Comparison of ENCODE assay signal across 8 cellular contexts in the genomic region with DNA sequence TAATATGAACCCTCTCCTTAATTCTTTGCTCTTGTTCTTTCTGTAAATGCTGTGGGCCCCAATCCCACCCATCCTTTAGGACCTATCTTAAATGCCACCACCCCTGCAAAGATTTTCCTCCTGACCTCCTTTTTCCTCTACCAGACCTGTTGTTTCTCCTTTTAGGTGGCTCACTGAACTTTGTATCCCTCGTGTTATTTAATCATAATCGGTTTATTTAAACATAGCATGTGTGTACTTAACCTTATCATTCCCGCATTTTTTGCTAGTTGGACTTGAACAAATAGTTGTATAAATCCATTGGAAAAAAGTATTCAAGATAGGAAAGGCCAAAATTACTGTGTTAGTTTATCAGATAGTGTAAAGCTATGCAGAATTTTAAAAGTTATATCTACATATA. TPM values are rescaled to one million over a fixed set of nuclear protein-coding genes. Genes with fewer than 3 reads are reported as not detected.
DNase-seq lines count a peak whose midpoint lies in the region; ATAC-seq and TF ChIP-seq lines count a peak whose summit lies in the region.

No MANE protein-coding gene starts in this region.

- no peak for TF ChIP-seq CTCF in thoracic aorta (IDR thresholded peaks at IDR 0.05)

- peak overlapping the region; percentile 96 for H3K4me3 Mint-ChIP-seq in activated CD8-positive, alpha-beta memory T cell treated with anti-CD3 and anti-CD28 coated beads, Interleukin-2, amount 10 ng/mL, durations not matched to agents 7 days and 5 days

- peaks cover 18 to 21% of the 10 kb centered on the region in 2 donors for H3K4me1 ChIP-seq in thoracic aorta (ENCODE audit: control insufficient read depth in 1 of 2, low read depth in 2 of 2)

- no peaks in the 10 kb centered on the region for H3K27me3 ChIP-seq in thoracic aorta (replicated peaks; ENCODE audit: insufficient read depth)

- no peak for ATAC-seq in activated CD8-positive, alpha-beta memory T cell treated with anti-CD3 and anti-CD28 coated beads, Interleukin-2, amount 10 ng/mL, durations not matched to agents 7 days and 5 days
- ATAC-seq in thoracic aorta (ENCODE audit: insufficient number of reproducible peaks, low FRiP score, low read depth) (no peak), GM21423 (IDR thresholded peaks at IDR 0.05; ENCODE audit: unreplicated experiment) (no peak), HG03354 (IDR thresholded peaks at IDR 0.05; ENCODE audit: poor library complexity, severe bottlenecking, unreplicated experiment) (no peak)

- peak overlapping the region; percentile 83 for H3K4me3 ChIP-seq in thoracic aorta

- H3K36me3 ChIP-seq in thoracic aorta = peaks cover 16% of the 10 kb centered on the region

- peak overlapping the region; percentile 90 for H3K27ac ChIP-seq in angular gyrus (ENCODE audit: low read depth, low read length)
- peak overlapping the region; percentile 94 to 97 for H3K27ac ChIP-seq in thoracic aorta

- H3K9me3 ChIP-seq in thoracic aorta = no peaks in the 10 kb centered on the region

- H3K4me1 Mint-ChIP-seq in activated CD8-positive, alpha-beta memory T cell treated with anti-CD3 and anti-CD28 coated beads, Interleukin-2, amount 10 ng/mL, durations not matched to agents 7 days and 5 days = peaks cover 33% of the 10 kb centered on the region

- CTCF ChIA-PET in activated CD8-positive, alpha-beta memory T cell treated with anti-CD3 and anti-CD28 coated beads, Interleukin-2, amount 10 ng/mL, durations not matched to agents 7 days and 5 days (lab: Charles Lee) = interaction anchor here (0.7 to 2.2 kb wide), 4 partner anchors 9 to 377 kb away, joined by 3 to 8 read pairs (median 3); no protein-coding TSS in a partner anchor

- H3K9me3 Mint-ChIP-seq in activated CD8-positive, alpha-beta memory T cell treated with anti-CD3 and anti-CD28 coated beads, Interleukin-2, amount 10 ng/mL, durations not matched to agents 7 days and 5 days (ENCODE audit: low read depth) = no peaks in the 10 kb centered on the region

- peaks cover 36% of the 10 kb centered on the region for H3K36me3 Mint-ChIP-seq in activated CD8-positive, alpha-beta memory T cell treated with anti-CD3 and anti-CD28 coated beads, Interleukin-2, amount 10 ng/mL, durations not matched to agents 7 days and 5 days

- no peak for DNase-seq in activated CD8-positive, alpha-beta memory T cell treated with anti-CD3 and anti-CD28 coated beads, Interleukin-2, amount 10 ng/mL, durations not matched to agents 7 days and 5 days
- DNase-seq in activated CD8-positive, alpha-beta memory T cell treated with anti-CD3 and anti-CD28 coated beads, Interleukin-2, amount 50 U/mL, for 48 hours = no peak
- DNase-seq in medulla oblongata (ENCODE audit: extremely low spot score) (peak; percentile 23), thoracic aorta (ENCODE audit: low spot score) (no peak), NCI-H1930 (lab: John Stamatoyannopoulos, UW) (no peak)

- peak overlapping the region; percentile 73 for H3K27ac Mint-ChIP-seq in activated CD8-positive, alpha-beta memory T cell treated with anti-CD3 and anti-CD28 coated beads, Interleukin-2, amount 10 ng/mL, durations not matched to agents 7 days and 5 days

- no peaks in the 10 kb centered on the region for H3K27me3 Mint-ChIP-seq in activated CD8-positive, alpha-beta memory T cell treated with anti-CD3 and anti-CD28 coated beads, Interleukin-2, amount 10 ng/mL, durations not matched to agents 7 days and 5 days

RNA-seq across cellular contexts. Expression of a gene that starts 1.0 kb away (rescaled TPM):
- 10 to 100 TPM; 51.3 to 65.1 TPM for total RNA-seq in activated CD8-positive, alpha-beta memory T cell treated with anti-CD3 and anti-CD28 coated beads, Interleukin-2, amount 10 ng/mL, durations not matched to agents 7 days and 5 days
- total RNA-seq in thoracic aorta = 100 to 1,000 TPM; 206 to 225 TPM
